1 cellular context compared by ENCODE assay signal in the genomic region with DNA sequence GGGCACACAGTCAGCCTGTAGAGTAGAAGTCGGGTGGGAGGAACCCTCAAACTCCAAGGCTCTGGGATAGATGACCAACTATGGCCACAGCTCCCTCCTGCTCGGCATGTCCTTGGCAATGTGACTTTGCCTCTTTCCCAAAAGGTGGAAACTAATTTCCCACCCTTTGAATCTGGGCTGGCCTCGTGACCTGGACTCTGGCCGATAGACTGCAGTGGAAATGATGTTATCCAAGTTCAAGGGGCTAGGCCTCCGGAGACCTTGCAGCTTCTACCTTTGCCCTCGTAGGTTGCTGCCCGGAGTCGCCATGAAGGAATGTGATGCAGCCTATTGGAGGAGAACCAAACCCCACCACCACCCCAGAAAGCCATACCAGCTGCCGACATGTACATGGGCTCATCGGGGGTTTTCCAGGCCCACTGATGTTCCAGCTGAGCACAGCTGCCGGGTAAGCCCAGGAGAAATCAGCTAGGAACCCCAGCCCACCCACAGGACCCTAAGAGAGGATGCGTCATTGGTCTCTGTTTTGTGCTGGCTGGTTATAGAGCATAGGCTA.
TF ChIP-seq lines count a peak whose summit lies in the region.

No MANE protein-coding gene starts in this region.

TF ChIP-seq in IMR-90, 13 proteins besides CTCF, POLR2A, EP300 and RAD21:
- TF ChIP-seq MAFK (IDR thresholded peaks at IDR 0.05; ENCODE audit: low read depth, low read length) (no peak), NFE2L2 (IDR thresholded peaks at IDR 0.05; ENCODE audit: low read depth, low read length) (no peak), BHLHE40 (IDR thresholded peaks at IDR 0.05; ENCODE audit: low read depth, low read length) (no peak), CEBPB (IDR thresholded peaks at IDR 0.05; ENCODE audit: low read depth, low read length) (no peak), RFX5 (IDR thresholded peaks at IDR 0.05; ENCODE audit: low read depth, low read length) (no peak), CHD1 (IDR thresholded peaks at IDR 0.05; ENCODE audit: low read depth, low read length) (no peak), RCOR1 (IDR thresholded peaks at IDR 0.05; ENCODE audit: insufficient replicate concordance, low read length) (no peak), FOS (IDR thresholded peaks at IDR 0.05; ENCODE audit: low read depth, low read length) (no peak), MXI1 (IDR thresholded peaks at IDR 0.05; ENCODE audit: borderline replicate concordance, low read depth, low read length) (no peak), MAZ (IDR thresholded peaks at IDR 0.05; ENCODE audit: borderline replicate concordance, low read depth, low read length) (no peak), SMC3 (IDR thresholded peaks at IDR 0.05; ENCODE audit: low read depth, low read length) (no peak)
- TF ChIP-seq, protein P1, sequence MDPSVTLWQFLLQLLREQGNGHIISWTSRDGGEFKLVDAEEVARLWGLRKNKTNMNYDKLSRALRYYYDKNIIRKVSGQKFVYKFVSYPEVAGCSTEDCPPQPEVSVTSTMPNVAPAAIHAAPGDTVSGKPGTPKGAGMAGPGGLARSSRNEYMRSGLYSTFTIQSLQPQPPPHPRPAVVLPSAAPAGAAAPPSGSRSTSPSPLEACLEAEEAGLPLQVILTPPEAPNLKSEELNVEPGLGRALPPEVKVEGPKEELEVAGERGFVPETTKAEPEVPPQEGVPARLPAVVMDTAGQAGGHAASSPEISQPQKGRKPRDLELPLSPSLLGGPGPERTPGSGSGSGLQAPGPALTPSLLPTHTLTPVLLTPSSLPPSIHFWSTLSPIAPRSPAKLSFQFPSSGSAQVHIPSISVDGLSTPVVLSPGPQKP (IDR thresholded peaks at IDR 0.05; ENCODE audit: borderline replicate concordance, low read depth, low read length), result no peak
- TF ChIP-seq, protein P2, sequence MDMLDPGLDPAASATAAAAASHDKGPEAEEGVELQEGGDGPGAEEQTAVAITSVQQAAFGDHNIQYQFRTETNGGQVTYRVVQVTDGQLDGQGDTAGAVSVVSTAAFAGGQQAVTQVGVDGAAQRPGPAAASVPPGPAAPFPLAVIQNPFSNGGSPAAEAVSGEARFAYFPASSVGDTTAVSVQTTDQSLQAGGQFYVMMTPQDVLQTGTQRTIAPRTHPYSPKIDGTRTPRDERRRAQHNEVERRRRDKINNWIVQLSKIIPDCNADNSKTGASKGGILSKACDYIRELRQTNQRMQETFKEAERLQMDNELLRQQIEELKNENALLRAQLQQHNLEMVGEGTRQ (IDR thresholded peaks at IDR 0.05; ENCODE audit: low read depth, low read length), result no peak
